ENCODE assay signal across 22 cellular contexts in genomic region chr19:29875931-29876330, GRCh38.
DNase-seq lines count a peak whose midpoint lies in the region; ATAC-seq and TF ChIP-seq lines count a peak whose summit lies in the region.
"Had no signal": no experiment of that assay in that cellular context is flagged by ENCODE, and none has a peak within 500 bp of the region (broad histone marks: within the 10 kb centered on the region; RNA-seq: fewer than 3 reads in every experiment).

No MANE protein-coding gene starts in this region.

- no peaks in the 10 kb centered on the region for H3K9me3 Mint-ChIP-seq in activated T-helper 2 cell treated with anti-CD3 and anti-CD28 coated beads, Interferon-gamma antibody, Interleukin-2, Interleukin-4, amounts not matched to agents 10 μg/mL and 5 μg/mL and 100 μg/mL, durations not matched to agents 14 hours and 24 hours and 36 hours
- H3K9me3 Mint-ChIP-seq: CD4-positive, alpha-beta T cell had no signal

- no peak for TF ChIP-seq CTCF in OCI-LY3 (IDR thresholded peaks at IDR 0.05; ENCODE audit: low read depth, low read length)

- no peaks in the 10 kb centered on the region for H3K9me2 ChIP-seq in GM23248 (ENCODE audit: insufficient read depth)

- H3K36me3 Mint-ChIP-seq in activated T-helper 2 cell treated with anti-CD3 and anti-CD28 coated beads, Interferon-gamma antibody, Interleukin-2, Interleukin-4, amounts not matched to agents 10 μg/mL and 5 μg/mL and 100 μg/mL, durations not matched to agents 14 hours and 24 hours and 36 hours (ENCODE audit: low read depth) = no peaks in the 10 kb centered on the region
- H3K36me3 Mint-ChIP-seq: IgD-negative memory B cell had no signal

- no peaks in the 10 kb centered on the region for H3K79me2 ChIP-seq in OCI-LY3 (ENCODE audit: low read length)
- no peaks in the 10 kb centered on the region for H3K79me2 ChIP-seq in GM23248 (ENCODE audit: insufficient read depth)

- H4K20me1 ChIP-seq in OCI-LY3 (ENCODE audit: insufficient read depth, low read length) = no peaks in the 10 kb centered on the region
- no peaks in the 10 kb centered on the region for H4K20me1 ChIP-seq in GM23248 (ENCODE audit: insufficient read depth)

- H3F3A ChIP-seq in GM23248 (ENCODE audit: insufficient read depth) = no peaks in the 10 kb centered on the region

- H3K36me3 ChIP-seq in OCI-LY3 (replicated peaks; ENCODE audit: low read depth, low read length) (no peaks in the 10 kb centered on the region), GM23248 (ENCODE audit: low read depth) (no peaks in the 10 kb centered on the region)

- H3K27ac Mint-ChIP-seq in activated T-helper 2 cell treated with anti-CD3 and anti-CD28 coated beads, Interferon-gamma antibody, Interleukin-2, Interleukin-4, amounts not matched to agents 10 μg/mL and 5 μg/mL and 100 μg/mL, durations not matched to agents 14 hours and 24 hours and 36 hours = no peak overlapping the region
- H3K27ac Mint-ChIP-seq: CD4-positive, alpha-beta T cell had no signal

- DNase-seq in cardiac septum (ENCODE audit: low spot score) (peak; percentile 41), left cardiac atrium (no peak), sciatic nerve (ENCODE audit: low spot score) (peak; percentile 23), GM23248 (no peak)
- DNase-seq in activated T-helper 2 cell treated with anti-CD3 and anti-CD28 coated beads, Interferon-gamma antibody, Interleukin-2, Interleukin-4, amounts not matched to agents 10 μg/mL and 5 μg/mL and 100 μg/mL, durations not matched to agents 14 hours and 24 hours and 36 hours (ENCODE audit: low spot score) = no peak
- DNase-seq: CD4-positive, alpha-beta T cell; DMS 273 treated with DMSO at 0.1 percent for 48 hours; DND-41; NCI-H1048; NCI-H1417 treated with DMSO at 0.1 percent for 48 hours; NCI-H187; NCI-H510A; SHP77 treated with DMSO at 0.1 percent for 48 hours had no signal

- in situ Hi-C loops in GM23248 (cut with MboI) = loop anchor here (25.0 kb wide), 1 partner anchor 761 kb away; no protein-coding TSS in a partner anchor

- H3K4me3 ChIP-seq in OCI-LY3 (ENCODE audit: low read length) (no peak overlapping the region), GM23248 (no peak overlapping the region)
- H3K4me3 ChIP-seq: GM12878, SK-N-MC had no signal

- intact Hi-C loops in cardiac septum (cut with DNase I) (loop anchor here (10.0 kb wide), 2 partner anchors 271 to 349 kb away; partner anchors contain the start of gene POP4), left cardiac atrium (cut with DNase I) (loop anchor here in 1 of 2 donors (10.0 kb wide), 1 partner anchor 141 kb away; no protein-coding TSS in a partner anchor), sciatic nerve (cut with DNase I) (no loop called here)
- intact Hi-C loops in activated T-helper 2 cell treated with anti-CD3 and anti-CD28 coated beads, Interferon-gamma antibody, Interleukin-2, Interleukin-4, amounts not matched to agents 10 μg/mL and 5 μg/mL and 100 μg/mL, durations not matched to agents 14 hours and 24 hours and 36 hours (cut with micrococcal nuclease) = no loop called here

- H3K27me3 Mint-ChIP-seq in activated T-helper 2 cell treated with anti-CD3 and anti-CD28 coated beads, Interferon-gamma antibody, Interleukin-2, Interleukin-4, amounts not matched to agents 10 μg/mL and 5 μg/mL and 100 μg/mL, durations not matched to agents 14 hours and 24 hours and 36 hours (ENCODE audit: low read depth) = peaks cover 27% of the 10 kb centered on the region

- peaks cover 10% of the 10 kb centered on the region for H3K4me1 Mint-ChIP-seq in activated T-helper 2 cell treated with anti-CD3 and anti-CD28 coated beads, Interferon-gamma antibody, Interleukin-2, Interleukin-4, amounts not matched to agents 10 μg/mL and 5 μg/mL and 100 μg/mL, durations not matched to agents 14 hours and 24 hours and 36 hours (ENCODE audit: low read depth)

- H3K4me1 ChIP-seq in OCI-LY3 (ENCODE audit: low read length) = peaks cover 6% of the 10 kb centered on the region; the same call in 1 of the 2 replicates
- no peaks in the 10 kb centered on the region for H3K4me1 ChIP-seq in GM23248 (ENCODE audit: insufficient read depth)

- no peak overlapping the region for H3K27ac ChIP-seq in OCI-LY3 (ENCODE audit: low read length)
- H3K27ac ChIP-seq in GM23248 = no peak overlapping the region
- H3K27ac ChIP-seq: RWPE1, SK-N-MC had no signal

- ATAC-seq in left cardiac atrium (no peak), sciatic nerve (no peak), GM19324 (IDR thresholded peaks at IDR 0.05; ENCODE audit: low FRiP score, unreplicated experiment) (no peak), GM19455 (IDR thresholded peaks at IDR 0.05; ENCODE audit: unreplicated experiment) (no peak)
- ATAC-seq: GM12878, HCT116 had no signal

- no peak overlapping the region for H3K4me3 Mint-ChIP-seq in activated T-helper 2 cell treated with anti-CD3 and anti-CD28 coated beads, Interferon-gamma antibody, Interleukin-2, Interleukin-4, amounts not matched to agents 10 μg/mL and 5 μg/mL and 100 μg/mL, durations not matched to agents 14 hours and 24 hours and 36 hours (ENCODE audit: low read depth)
- H3K4me3 Mint-ChIP-seq: CD4-positive, alpha-beta T cell had no signal

- peak overlapping the region; percentile 84 for H2AFZ ChIP-seq in OCI-LY3 (ENCODE audit: low read depth, low read length)
- no peak overlapping the region for H2AFZ ChIP-seq in GM23248

- H3K9ac ChIP-seq in OCI-LY3 (ENCODE audit: low read length) (no peak overlapping the region), GM23248 (no peak overlapping the region)

- H3K27me3 ChIP-seq in OCI-LY3 (ENCODE audit: low read depth, low read length) (peaks cover 19% of the 10 kb centered on the region; the same call in 1 of the 2 replicates), GM23248 (replicated peaks; ENCODE audit: insufficient read depth) (no peaks in the 10 kb centered on the region)

- peak overlapping the region; percentile 64 for H3K4me2 ChIP-seq in OCI-LY3 (ENCODE audit: low read length)
- no peak overlapping the region for H3K4me2 ChIP-seq in GM23248 (ENCODE audit: unreplicated experiment)

- WGBS in GM23248 (ENCODE audit: low coverage in 1 of 2, low lambda C conversion rate in 2 of 2, missing lambda C conversion rate in 2 of 2), 2 experiments = 66 to 73% methylated on average over 6 to 7 of the region's 7 CpGs

- H3K9me3 ChIP-seq in OCI-LY3 (ENCODE audit: insufficient read depth, low read length) (no peaks in the 10 kb centered on the region), GM23248 (ENCODE audit: low read depth) (no peaks in the 10 kb centered on the region)
- H3K9me3 ChIP-seq: Caco-2 had no signal

Comparison
In these comparisons a context has a peak if more than half of its experiments do, and no peak if none do; other contexts are left out.
1. DNase-seq: peak in cardiac septum (single experiment) and sciatic nerve (single experiment); none in left cardiac atrium (single experiment), activated T-helper 2 cell treated with anti-CD3 and anti-CD28 coated beads, Interferon-gamma antibody, Interleukin-2, Interleukin-4, amounts not matched to agents 10 μg/mL and 5 μg/mL and 100 μg/mL, durations not matched to agents 14 hours and 24 hours and 36 hours (single experiment) and GM23248 (single experiment).